In genomic region chr5:163578652-163579051, GRCh38 we compare ENCODE assay signal across 29 cellular contexts.
"Had no signal": no experiment of that assay in that cellular context is flagged by ENCODE, and none has a peak within 500 bp of the region (broad histone marks: within the 10 kb centered on the region; RNA-seq: fewer than 3 reads in every experiment).

No MANE protein-coding gene starts in this region.

- H3K4me1 ChIP-seq: adrenal gland, breast epithelium, gastroesophageal sphincter, left lung had no signal

- ATAC-seq: activated CD4-positive, alpha-beta T cell treated with anti-CD3 and anti-CD28 coated beads for 36 hours; activated T-cell treated with anti-CD3 and anti-CD28 coated beads, Interleukin-2, amount 50 U/mL, for 4 hours; effector memory CD8-positive, alpha-beta T cell; gastroesophageal sphincter; left lung; naive thymus-derived CD4-positive, alpha-beta T cell; stimulated activated naive B cell treated with anti-CD40 and anti-IgM and Interleukin-4, amounts not matched to agents 10 μg/mL and 1 μg/mL and 100 μg/mL, for 72 hours had no signal

- H3K27me3 ChIP-seq: adrenal gland, breast epithelium, dorsolateral prefrontal cortex, left lung, sigmoid colon had no signal

- DNase-seq: activated B cell treated with CpG ODN at 0.5 μM for 24 hours; activated CD4-positive, alpha-beta T cell treated with anti-CD3 and anti-CD28 coated beads for 36 hours; activated CD4-positive, alpha-beta T cell treated with anti-CD3 and anti-CD28 coated beads, Interleukin-2, amount 50 U/mL, for 4 hours; activated CD8-positive, alpha-beta memory T cell treated with anti-CD3 and anti-CD28 coated beads, Interleukin-2, amount 50 U/mL, for 48 hours; activated naive CD4-positive, alpha-beta T cell; activated T-cell treated with anti-CD3 and anti-CD28 coated beads, Interleukin-2, amount 50 U/mL, for 4 hours; adrenal gland; dorsolateral prefrontal cortex; effector memory CD8-positive, alpha-beta T cell; kidney; left lung; naive thymus-derived CD4-positive, alpha-beta T cell; occipital lobe; posterior cingulate gyrus; sigmoid colon; stimulated activated CD4-positive, alpha-beta T cell treated with anti-CD3 and anti-CD28 coated beads, Interleukin-15, amount 100 ng/mL, for 24 hours; stimulated activated CD8-positive, alpha-beta memory T cell treated with anti-CD3 and anti-CD28 coated beads, Interleukin-4, amount 100 ng/mL, for 48 hours; stimulated activated naive B cell treated with anti-CD40 and anti-IgM and Interleukin-4, amounts not matched to agents 10 μg/mL and 1 μg/mL and 100 μg/mL, for 72 hours; T1000; trophoblast cell had no signal

- H3K27ac ChIP-seq: adrenal gland, breast epithelium, dorsolateral prefrontal cortex, epithelial cell of prostate, gastroesophageal sphincter, left lung, sigmoid colon had no signal

- H3K4me3 Mint-ChIP-seq: activated B cell treated with CpG ODN at 0.5 μM for 24 hours; activated CD4-positive, alpha-beta T cell treated with anti-CD3 and anti-CD28 coated beads for 36 hours; activated naive CD8-positive, alpha-beta T cell; activated T-cell treated with anti-CD3 and anti-CD28 coated beads, Interleukin-2, amount 50 U/mL, for 4 hours; central memory CD8-positive, alpha-beta T cell; effector memory CD8-positive, alpha-beta T cell; naive thymus-derived CD4-positive, alpha-beta T cell; neural crest cell; stimulated activated naive B cell treated with anti-CD40 and anti-IgM and Interleukin-4, amounts not matched to agents 10 μg/mL and 1 μg/mL and 100 μg/mL, for 72 hours had no signal

- H3K36me3 ChIP-seq: adrenal gland, breast epithelium, gastroesophageal sphincter, left lung, sigmoid colon had no signal

- H3K4me3 ChIP-seq: adrenal gland, breast epithelium, dorsolateral prefrontal cortex, gastroesophageal sphincter, left lung, lung, sigmoid colon, smooth muscle cell had no signal

- H3K36me3 Mint-ChIP-seq: activated naive CD8-positive, alpha-beta T cell; naive thymus-derived CD4-positive, alpha-beta T cell; stimulated activated naive B cell treated with anti-CD40 and anti-IgM and Interleukin-4, amounts not matched to agents 10 μg/mL and 1 μg/mL and 100 μg/mL, for 72 hours had no signal

- H3K4me1 Mint-ChIP-seq: activated B cell treated with CpG ODN at 0.5 μM for 24 hours; activated CD4-positive, alpha-beta T cell treated with anti-CD3 and anti-CD28 coated beads for 36 hours; central memory CD8-positive, alpha-beta T cell; neural crest cell; stimulated activated naive B cell treated with anti-CD40 and anti-IgM and Interleukin-4, amounts not matched to agents 10 μg/mL and 1 μg/mL and 100 μg/mL, for 72 hours had no signal

- H3K27ac Mint-ChIP-seq: activated B cell treated with CpG ODN at 0.5 μM for 24 hours; activated CD4-positive, alpha-beta T cell treated with anti-CD3 and anti-CD28 coated beads for 36 hours; activated naive CD8-positive, alpha-beta T cell; activated T-helper 2 cell treated with anti-CD3 and anti-CD28 coated beads, Interferon-gamma antibody, Interleukin-2, Interleukin-4, amounts not matched to agents 10 μg/mL and 5 μg/mL and 100 μg/mL, durations not matched to agents 14 hours and 24 hours and 36 hours; effector memory CD8-positive, alpha-beta T cell; naive thymus-derived CD4-positive, alpha-beta T cell; stimulated activated naive B cell treated with anti-CD40 and anti-IgM and Interleukin-4, amounts not matched to agents 10 μg/mL and 1 μg/mL and 100 μg/mL, for 72 hours had no signal

- H3K9me3 Mint-ChIP-seq: activated T-cell treated with anti-CD3 and anti-CD28 coated beads, Interleukin-2, amount 50 U/mL, for 4 hours; activated T-helper 2 cell treated with anti-CD3 and anti-CD28 coated beads, Interferon-gamma antibody, Interleukin-2, Interleukin-4, amounts not matched to agents 10 μg/mL and 5 μg/mL and 100 μg/mL, durations not matched to agents 14 hours and 24 hours and 36 hours; central memory CD8-positive, alpha-beta T cell had no signal

- H3K9me3 ChIP-seq: adrenal gland, breast epithelium, gastroesophageal sphincter, left lung, sigmoid colon had no signal

- H3K4me2 ChIP-seq: smooth muscle cell had no signal
